Comparison of ENCODE assay signal across 11 cellular contexts in genomic region chr1:75727571-75727970, GRCh38. TPM values are rescaled to one million over a fixed set of nuclear protein-coding genes. Genes with fewer than 3 reads are reported as not detected.
DNase-seq lines count a peak whose midpoint lies in the region; ATAC-seq, FAIRE-seq and TF ChIP-seq lines count a peak whose summit lies in the region.
"Had no signal": no experiment of that assay in that cellular context is flagged by ENCODE, and none has a peak within 500 bp of the region (broad histone marks: within the 10 kb centered on the region; RNA-seq: fewer than 3 reads in every experiment).

No MANE protein-coding gene starts in this region.

- no peaks in the 10 kb centered on the region for H3K9me3 Mint-ChIP-seq in stimulated activated naive CD8-positive, alpha-beta T cell treated with anti-CD3 and anti-CD28 coated beads, Interleukin-15, Interleukin-2, amounts not matched to agents 100 ng/mL and 50 ng/mL, for 24 hours

- no peak for TF ChIP-seq POLR2A in K562 (conservative IDR thresholded peaks at IDR 0.05)

- ATAC-seq in stimulated activated naive CD8-positive, alpha-beta T cell treated with anti-CD3 and anti-CD28 coated beads, Interleukin-15, Interleukin-2, amounts not matched to agents 100 U/mL and 50 U/mL, for 24 hours = no peak
- peak; percentile 29 for ATAC-seq in HG02938 (IDR thresholded peaks at IDR 0.05; ENCODE audit: unreplicated experiment)
- peak; percentile 23 for ATAC-seq in K562
- no peak for ATAC-seq in GM18909 (IDR thresholded peaks at IDR 0.05; ENCODE audit: poor library complexity, unreplicated experiment)
- ATAC-seq: left cardiac atrium had no signal

- H2AFZ ChIP-seq in K562 (ENCODE audit: low read depth, low read length) = no peak overlapping the region

- H3K27me3 Mint-ChIP-seq in stimulated activated naive CD8-positive, alpha-beta T cell treated with anti-CD3 and anti-CD28 coated beads, Interleukin-15, Interleukin-2, amounts not matched to agents 100 ng/mL and 50 ng/mL, for 24 hours = no peaks in the 10 kb centered on the region

- H3K4me1 ChIP-seq in K562 (replicated peaks in 1 of 2; ENCODE audit: control insufficient read depth in 2 of 2, insufficient read depth in 2 of 2, low read length in 2 of 2) = peaks cover 0 to 6% of the 10 kb centered on the region in 2 experiments; a peak in 3 of 5 replicates

- intact Hi-C loops in K562 (cut with micrococcal nuclease) = loop anchor here (10.0 kb wide), 1 partner anchor 463 kb away; no protein-coding TSS in a partner anchor

- H3K4me3 Mint-ChIP-seq in stimulated activated naive CD8-positive, alpha-beta T cell treated with anti-CD3 and anti-CD28 coated beads, Interleukin-15, Interleukin-2, amounts not matched to agents 100 ng/mL and 50 ng/mL, for 24 hours = no peak overlapping the region

- H3K9ac ChIP-seq in K562 (ENCODE audit: insufficient read depth in 1 of 2, low read depth in 2 of 2, low read length in 2 of 2) = peak overlapping the region; percentile 65 to 93; a peak in 3 of 4 replicates

- H3K4me1 Mint-ChIP-seq in stimulated activated naive CD8-positive, alpha-beta T cell treated with anti-CD3 and anti-CD28 coated beads, Interleukin-15, Interleukin-2, amounts not matched to agents 100 ng/mL and 50 ng/mL, for 24 hours (ENCODE audit: low read depth) = peaks cover 34% of the 10 kb centered on the region

- TF ChIP-seq CTCF in K562 (IDR thresholded peaks at IDR 0.05 in 2 of 3, conservative IDR thresholded peaks at IDR 0.05 in 1 of 3; ENCODE audit: insufficient read depth in 2 of 3, low read depth in 1 of 3, low read length in 3 of 3) = no peak

- DNase-seq in stimulated activated naive CD8-positive, alpha-beta T cell treated with anti-CD3 and anti-CD28 coated beads, Interleukin-15, Interleukin-2, amounts not matched to agents 100 U/mL and 50 U/mL, for 24 hours = no peak
- peak in 1 of 4 experiments; percentile 44 for DNase-seq in K562 (ENCODE audit: extremely low read depth in 1 of 4, low spot score in 3 of 4)
- no peak for DNase-seq in HCEC 1CT
- DNase-seq in H4 (ENCODE audit: low spot score) = no peak
- no peak for DNase-seq in NOMO-1 (lab: John Stamatoyannopoulos, UW; ENCODE audit: unreplicated experiment in 2 of 2)
- DNase-seq: central memory CD4-positive, alpha-beta T cell; left cardiac atrium had no signal

- no peaks in the 10 kb centered on the region for H4K20me1 ChIP-seq in K562 (replicated peaks; ENCODE audit: control insufficient read depth, insufficient read depth, low read length)

- peak; percentile 40 for FAIRE-seq in K562 (lab: Jason Lieb, UNC)

- H3K4me2 ChIP-seq in K562 (ENCODE audit: insufficient read depth, low read length) = peak overlapping the region; percentile 70

- peaks cover 12% of the 10 kb centered on the region for H3K36me3 Mint-ChIP-seq in stimulated activated naive CD8-positive, alpha-beta T cell treated with anti-CD3 and anti-CD28 coated beads, Interleukin-15, Interleukin-2, amounts not matched to agents 100 ng/mL and 50 ng/mL, for 24 hours (ENCODE audit: low read depth)

- H3K27ac ChIP-seq in K562 (ENCODE audit: extremely low read depth, low read depth, low read length) = peak overlapping the region; percentile 19; the same call in 2 of the 3 replicates
- H3K27ac ChIP-seq: RWPE1 had no signal

- TF ChIP-seq EP300 in K562 (IDR thresholded peaks at IDR 0.05; ENCODE audit: low read length) = no peak

- peaks cover 81% of the 10 kb centered on the region for H3K79me2 ChIP-seq in K562 (ENCODE audit: control insufficient read depth, insufficient read depth, low read length)

- peak overlapping the region; percentile 11 for H3K27ac Mint-ChIP-seq in stimulated activated naive CD8-positive, alpha-beta T cell treated with anti-CD3 and anti-CD28 coated beads, Interleukin-15, Interleukin-2, amounts not matched to agents 100 ng/mL and 50 ng/mL, for 24 hours

- peaks cover 4% of the 10 kb centered on the region for H3K9me3 ChIP-seq in K562 (replicated peaks; ENCODE audit: control insufficient read depth, insufficient read depth, low read depth, low read length)

- H3K4me3 ChIP-seq in K562 = peak overlapping the region; percentile 77; the same call in 1 of the 2 replicates

- TF ChIP-seq RAD21 in K562 (CRISPR knock-in tag; conservative IDR thresholded peaks at IDR 0.05 in 1 of 2, IDR thresholded peaks at IDR 0.05 in 1 of 2) = no peak

- POLR2A ChIA-PET in K562 (lab: Yijun Ruan, JAX) = no interaction called here

- no peaks in the 10 kb centered on the region for H3K9me1 ChIP-seq in K562 (ENCODE audit: control insufficient read depth, insufficient read depth, low read length)

- H3K27me3 ChIP-seq in K562 (ENCODE audit: control insufficient read depth in 2 of 2, insufficient read depth in 2 of 2, low read length in 2 of 2) = no peaks in the 10 kb centered on the region

- CTCF ChIA-PET in K562 (lab: Yijun Ruan, JAX; ENCODE audit: low intra/inter-chr PET ratio) = no interaction called here

- WGBS in K562 (ENCODE audit: insufficient coverage, low coverage, missing lambda C conversion rate) = 3% methylated on average over 3 of the region's 3 CpGs

- H3K36me3 ChIP-seq in K562 (ENCODE audit: control insufficient read depth, insufficient read depth, low read length) = peaks cover 35% of the 10 kb centered on the region; the same call in 2 of the 3 replicates

- no TSS peak for BruUV-seq in K562 (replicated peaks; lab: Mats Ljungman, UMichigan)

- in situ Hi-C loops in K562 (cut with MboI) = loop anchor here (5.0 kb wide), 1 partner anchor 60 kb away; the partner anchor contains the start of gene RABGGTB

TF ChIP-seq in K562, 482 proteins besides CTCF, POLR2A, EP300 and RAD21 (continues in another document):
- no peak for TF ChIP-seq DDX20 (tag; IDR thresholded peaks at IDR 0.05; ENCODE audit: low read depth)
- TF ChIP-seq, protein P1, sequence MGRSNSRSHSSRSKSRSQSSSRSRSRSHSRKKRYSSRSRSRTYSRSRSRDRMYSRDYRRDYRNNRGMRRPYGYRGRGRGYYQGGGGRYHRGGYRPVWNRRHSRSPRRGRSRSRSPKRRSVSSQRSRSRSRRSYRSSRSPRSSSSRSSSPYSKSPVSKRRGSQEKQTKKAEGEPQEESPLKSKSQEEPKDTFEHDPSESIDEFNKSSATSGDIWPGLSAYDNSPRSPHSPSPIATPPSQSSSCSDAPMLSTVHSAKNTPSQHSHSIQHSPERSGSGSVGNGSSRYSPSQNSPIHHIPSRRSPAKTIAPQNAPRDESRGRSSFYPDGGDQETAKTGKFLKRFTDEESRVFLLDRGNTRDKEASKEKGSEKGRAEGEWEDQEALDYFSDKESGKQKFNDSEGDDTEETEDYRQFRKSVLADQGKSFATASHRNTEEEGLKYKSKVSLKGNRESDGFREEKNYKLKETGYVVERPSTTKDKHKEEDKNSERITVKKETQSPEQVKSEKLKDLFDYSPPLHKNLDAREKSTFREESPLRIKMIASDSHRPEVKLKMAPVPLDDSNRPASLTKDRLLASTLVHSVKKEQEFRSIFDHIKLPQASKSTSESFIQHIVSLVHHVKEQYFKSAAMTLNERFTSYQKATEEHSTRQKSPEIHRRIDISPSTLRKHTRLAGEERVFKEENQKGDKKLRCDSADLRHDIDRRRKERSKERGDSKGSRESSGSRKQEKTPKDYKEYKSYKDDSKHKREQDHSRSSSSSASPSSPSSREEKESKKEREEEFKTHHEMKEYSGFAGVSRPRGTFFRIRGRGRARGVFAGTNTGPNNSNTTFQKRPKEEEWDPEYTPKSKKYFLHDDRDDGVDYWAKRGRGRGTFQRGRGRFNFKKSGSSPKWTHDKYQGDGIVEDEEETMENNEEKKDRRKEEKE (IDR thresholded peaks at IDR 0.05; ENCODE audit: borderline replicate concordance in 1 of 2, control insufficient read depth in 1 of 2, low read depth in 2 of 2, low read length in 1 of 2) = no peak
- TF ChIP-seq NFE2 (IDR thresholded peaks at IDR 0.05; ENCODE audit: low read depth) = no peak

RNA-seq across cellular contexts. Expression of gene ACADM, which starts 3.1 kb away (rescaled TPM):
- total RNA-seq in K562 (2011; cell fraction: chromatin; rRNA removed; ENCODE audit: low replicate concordance) = 44.5 and 129 TPM in 2 replicates
- 22.8 and 30.1 TPM in 2 replicates for total RNA-seq in K562 (2011; cell fraction: nucleolus; rRNA removed)
- total RNA-seq in K562 (2011; cell fraction: nucleoplasm; rRNA removed) = 60.8 and 73.2 TPM in 2 replicates
- 80.6 and 109 TPM in 2 replicates for total RNA-seq in K562 (2014; rRNA removed)
- total RNA-seq in K562 (2014; rRNA removed; fragmentation: Illumina TruSeq; extraction: Trizol) = 128 and 155 TPM in 2 replicates
- total RNA-seq in K562 (2015; rRNA removed; fragmentation: Illumina TruSeq; extraction: Trizol) = 121 and 128 TPM in 2 replicates
- 77.8 and 82.5 TPM in 2 replicates for total RNA-seq in K562 (2021)
- 83.6 and 123 TPM in 2 replicates for polyA plus RNA-seq in K562 (2011; rRNA removed)
- polyA plus RNA-seq in K562 (2011; cell fraction: cytosol; rRNA removed) = 18.7 and 34.0 TPM in 2 replicates
- polyA plus RNA-seq in K562 (2011; cell fraction: nucleus; rRNA removed) = 28.0 and 40.7 TPM in 2 replicates
- polyA plus RNA-seq in K562 (2012) = 67.6 and 131 TPM in 2 replicates
- 128 and 146 TPM in 2 replicates for polyA plus RNA-seq in K562 (2014; fragmentation: Illumina TruSeq; extraction: Trizol)
- 100 to 1,000 TPM; 103 to 119 TPM for polyA plus RNA-seq in K562 (2014; fragmentation: Nextera tagmentation; extraction: Ambion mirVana)
- 130 and 156 TPM in 2 replicates for polyA plus RNA-seq in K562 (2014; rRNA removed)
- 78.5 and 88.1 TPM in 2 replicates for polyA minus RNA-seq in K562 (2011; rRNA and poly(A)+ RNA removed)
- polyA minus RNA-seq in K562 (2011; cell fraction: cytosol; rRNA and poly(A)+ RNA removed) = 20.8 and 20.9 TPM in 2 replicates
- 30.4 and 52.3 TPM in 2 replicates for polyA minus RNA-seq in K562 (2011; cell fraction: nucleus; rRNA and poly(A)+ RNA removed)
- 11.5 and 26.5 TPM in 2 replicates for total RNA-seq in H4 (2014; rRNA removed; shearing (Covaris generic))

RNA-seq across cellular contexts. Expression of gene RABGGTB, which starts 58.5 kb away (rescaled TPM):
- total RNA-seq in K562 (2011; cell fraction: chromatin; rRNA removed; ENCODE audit: low replicate concordance) = 398 and 1,192 TPM in 2 replicates
- 248 and 269 TPM in 2 replicates for total RNA-seq in K562 (2011; cell fraction: nucleolus; rRNA removed)
- 608 and 1,001 TPM in 2 replicates for total RNA-seq in K562 (2011; cell fraction: nucleoplasm; rRNA removed)
- total RNA-seq in K562 (2014; rRNA removed) (140 and 148 TPM in 2 replicates), K562 (2014; rRNA removed; fragmentation: Illumina TruSeq; extraction: Trizol) (354 and 388 TPM in 2 replicates), K562 (2015; rRNA removed; fragmentation: Illumina TruSeq; extraction: Trizol) (259 and 301 TPM in 2 replicates), K562 (2021) (166 and 180 TPM in 2 replicates)
- polyA plus RNA-seq in K562 (2011; rRNA removed) (230 and 328 TPM in 2 replicates), K562 (2014; fragmentation: Illumina TruSeq; extraction: Trizol) (184 and 206 TPM in 2 replicates), K562 (2014; fragmentation: Nextera tagmentation; extraction: Ambion mirVana) (100 to 1,000 TPM; 177 to 180 TPM), K562 (2014; rRNA removed) (265 and 294 TPM in 2 replicates)
- 27.3 and 90.3 TPM in 2 replicates for polyA plus RNA-seq in K562 (2011; cell fraction: cytosol; rRNA removed)
- polyA plus RNA-seq in K562 (2011; cell fraction: nucleus; rRNA removed) = 381 and 434 TPM in 2 replicates
- polyA plus RNA-seq in K562 (2012) = 100 and 143 TPM in 2 replicates
- polyA minus RNA-seq in K562 (2011; rRNA and poly(A)+ RNA removed) = 611 and 695 TPM in 2 replicates
- 123 and 133 TPM in 2 replicates for polyA minus RNA-seq in K562 (2011; cell fraction: cytosol; rRNA and poly(A)+ RNA removed)
- 396 and 579 TPM in 2 replicates for polyA minus RNA-seq in K562 (2011; cell fraction: nucleus; rRNA and poly(A)+ RNA removed)
- 93.1 and 101 TPM in 2 replicates for total RNA-seq in H4 (2014; rRNA removed; shearing (Covaris generic))

Comparison
In these comparisons a context has a peak if more than half of its experiments do, and no peak if none do; other contexts are left out.
1. ATAC-seq: peak in HG02938 (single experiment) and K562 (single experiment); none in stimulated activated naive CD8-positive, alpha-beta T cell treated with anti-CD3 and anti-CD28 coated beads, Interleukin-15, Interleukin-2, amounts not matched to agents 100 U/mL and 50 U/mL, for 24 hours (single experiment) and GM18909 (single experiment).